Comparison of ENCODE assay signal across 36 cellular contexts in the genomic region with DNA sequence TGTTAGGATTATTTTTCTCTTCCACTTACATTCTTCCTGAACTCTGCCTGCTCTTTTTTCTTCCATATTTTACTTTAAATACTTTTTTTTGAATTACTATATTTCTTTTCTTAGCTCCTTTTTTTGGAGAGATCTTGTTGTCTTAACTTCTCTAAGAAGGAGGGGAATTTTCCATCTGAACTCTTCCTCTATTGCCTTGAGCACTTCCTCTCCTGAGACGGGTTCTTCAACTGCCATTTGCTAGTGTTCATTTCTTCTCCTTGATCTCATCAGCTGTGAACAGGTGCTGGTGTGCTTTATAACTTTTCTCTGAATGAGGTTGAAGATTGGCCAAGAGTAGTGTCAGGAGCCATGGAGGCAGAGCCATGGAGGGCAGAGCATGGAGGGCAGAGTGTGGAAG. TPM values are rescaled to one million over a fixed set of nuclear protein-coding genes. Genes with fewer than 3 reads are reported as not detected.
"Had no signal": no experiment of that assay in that cellular context is flagged by ENCODE, and none has a peak within 500 bp of the region (broad histone marks: within the 10 kb centered on the region; RNA-seq: fewer than 3 reads in every experiment).

No MANE protein-coding gene starts in this region.

- DNase-seq: activated CD4-positive, alpha-beta memory T cell treated with anti-CD3 and anti-CD28 coated beads, Interleukin-2, amount 10 ng/mL, durations not matched to agents 7 days and 5 days; activated CD4-positive, alpha-beta T cell treated with anti-CD3 and anti-CD28 coated beads for 1 hour; activated CD4-positive, alpha-beta T cell treated with anti-CD3 and anti-CD28 coated beads for 48 hours; activated CD4-positive, CD25-positive, alpha-beta regulatory T cell; activated CD8-positive, alpha-beta memory T cell treated with anti-CD3 and anti-CD28 coated beads for 24 hours; activated CD8-positive, alpha-beta memory T cell treated with anti-CD3 and anti-CD28 coated beads, Interleukin-2, amount 10 ng/mL, durations not matched to agents 7 days and 5 days; activated CD8-positive, alpha-beta memory T cell treated with anti-CD3 and anti-CD28 coated beads, Interleukin-2, amount 50 U/mL, for 48 hours; activated effector memory CD4-positive, alpha-beta T cell treated with Interleukin-2 at 50 U/mL for 16 hours; activated naive CD4-positive, alpha-beta T cell treated with anti-CD3 and anti-CD28 coated beads, Interleukin-2, amount 10 ng/mL, durations not matched to agents 7 days and 5 days; activated naive CD8-positive, alpha-beta T cell treated with anti-CD3 and anti-CD28 coated beads, Interleukin-2, amount 10 ng/mL, durations not matched to agents 7 days and 5 days; activated T-cell treated with anti-CD3 and anti-CD28 coated beads, Interleukin-2, amount 50 U/mL, for 48 hours; amygdala; Karpas-422; KBM-7; NCI-H1105; NCI-H1417 treated with DMSO at 0.1 percent for 48 hours; NCI-H187 treated with DMSO at 0.1 percent for 48 hours; NCI-H2081; NCI-H2171 treated with DMSO at 0.1 percent for 48 hours; NCI-H2227 treated with DMSO at 0.1 percent for 48 hours; NK-92 treated with Interleukin-12 subunit alpha and Interleukin-12 subunit beta, amount 100 ng/mL, for 24 hours; OCI-M1; SHP77; SJCRH30; T1000; WERI-Rb-1 had no signal

- H3K4me3 ChIP-seq: ascending aorta, cardiac muscle cell, SJCRH30, SK-N-MC had no signal

- H3K4me3 Mint-ChIP-seq: activated CD4-positive, alpha-beta memory T cell treated with anti-CD3 and anti-CD28 coated beads, Interleukin-2, amount 10 ng/mL, durations not matched to agents 7 days and 5 days; activated CD8-positive, alpha-beta memory T cell treated with anti-CD3 and anti-CD28 coated beads, Interleukin-2, amount 10 ng/mL, durations not matched to agents 7 days and 5 days; activated naive CD4-positive, alpha-beta T cell treated with anti-CD3 and anti-CD28 coated beads, Interleukin-2, amount 10 ng/mL, durations not matched to agents 7 days and 5 days; activated naive CD8-positive, alpha-beta T cell treated with anti-CD3 and anti-CD28 coated beads, Interleukin-2, amount 10 ng/mL, durations not matched to agents 7 days and 5 days; central memory CD8-positive, alpha-beta T cell had no signal

- H3K27me3 ChIP-seq: ascending aorta had no signal

- H3K9me3 ChIP-seq: ascending aorta, SJCRH30 had no signal

- H3K9me3 Mint-ChIP-seq: activated CD4-positive, alpha-beta memory T cell treated with anti-CD3 and anti-CD28 coated beads, Interleukin-2, amount 10 ng/mL, durations not matched to agents 7 days and 5 days; activated naive CD4-positive, alpha-beta T cell treated with anti-CD3 and anti-CD28 coated beads, Interleukin-2, amount 10 ng/mL, durations not matched to agents 7 days and 5 days; activated naive CD8-positive, alpha-beta T cell treated with anti-CD3 and anti-CD28 coated beads, Interleukin-2, amount 10 ng/mL, durations not matched to agents 7 days and 5 days; central memory CD8-positive, alpha-beta T cell had no signal

- H3K27ac ChIP-seq: ascending aorta, cardiac muscle cell, SJCRH30, SK-N-MC, WERI-Rb-1 had no signal

- H3K36me3 Mint-ChIP-seq: activated CD8-positive, alpha-beta memory T cell treated with anti-CD3 and anti-CD28 coated beads, Interleukin-2, amount 10 ng/mL, durations not matched to agents 7 days and 5 days; activated naive CD4-positive, alpha-beta T cell treated with anti-CD3 and anti-CD28 coated beads, Interleukin-2, amount 10 ng/mL, durations not matched to agents 7 days and 5 days; activated naive CD8-positive, alpha-beta T cell treated with anti-CD3 and anti-CD28 coated beads, Interleukin-2, amount 10 ng/mL, durations not matched to agents 7 days and 5 days had no signal

- H3K36me3 ChIP-seq: ascending aorta, cardiac muscle cell, SJCRH30, WERI-Rb-1 had no signal

- H3K4me1 ChIP-seq: ascending aorta, SJCRH30 had no signal

- H3K27ac Mint-ChIP-seq: activated CD4-positive, alpha-beta memory T cell treated with anti-CD3 and anti-CD28 coated beads, Interleukin-2, amount 10 ng/mL, durations not matched to agents 7 days and 5 days; activated CD8-positive, alpha-beta memory T cell treated with anti-CD3 and anti-CD28 coated beads, Interleukin-2, amount 10 ng/mL, durations not matched to agents 7 days and 5 days; activated naive CD4-positive, alpha-beta T cell treated with anti-CD3 and anti-CD28 coated beads, Interleukin-2, amount 10 ng/mL, durations not matched to agents 7 days and 5 days; activated naive CD8-positive, alpha-beta T cell treated with anti-CD3 and anti-CD28 coated beads, Interleukin-2, amount 10 ng/mL, durations not matched to agents 7 days and 5 days had no signal

- H3K4me1 Mint-ChIP-seq: central memory CD8-positive, alpha-beta T cell had no signal

RNA-seq across cellular contexts. Expression of a gene that starts 15.1 kb away (rescaled TPM):
- total RNA-seq: activated CD4-positive, alpha-beta memory T cell treated with anti-CD3 and anti-CD28 coated beads, Interleukin-2, amount 10 ng/mL, durations not matched to agents 7 days and 5 days; activated CD8-positive, alpha-beta memory T cell treated with anti-CD3 and anti-CD28 coated beads, Interleukin-2, amount 10 ng/mL, durations not matched to agents 7 days and 5 days; activated naive CD8-positive, alpha-beta T cell treated with anti-CD3 and anti-CD28 coated beads, Interleukin-2, amount 10 ng/mL, durations not matched to agents 7 days and 5 days; ascending aorta; cardiac muscle cell; chondrocyte; MCF 10A; RPMI7951; SJCRH30; T-helper 1 cell treated with Interleukin-12 subunit alpha and Interleukin-12 subunit beta and Interleukin-4 antibody, amounts not matched to agents 30 ng/mL and 1 ng/mL, for 36 hours; T-helper 2 cell treated with Interferon-gamma antibody and Interleukin-4, amounts not matched to agents 100 ng/mL and 5 ng/mL, for 36 hours had no signal
- polyA plus RNA-seq: adipose tissue, cardiac muscle cell had no signal

RNA-seq across cellular contexts. Expression of a gene that starts 16.3 kb away (rescaled TPM):
- total RNA-seq: activated CD4-positive, alpha-beta memory T cell treated with anti-CD3 and anti-CD28 coated beads, Interleukin-2, amount 10 ng/mL, durations not matched to agents 7 days and 5 days; activated CD8-positive, alpha-beta memory T cell treated with anti-CD3 and anti-CD28 coated beads, Interleukin-2, amount 10 ng/mL, durations not matched to agents 7 days and 5 days; activated naive CD8-positive, alpha-beta T cell treated with anti-CD3 and anti-CD28 coated beads, Interleukin-2, amount 10 ng/mL, durations not matched to agents 7 days and 5 days; cardiac muscle cell; chondrocyte; MCF 10A; RPMI7951; T-helper 1 cell treated with Interleukin-12 subunit alpha and Interleukin-12 subunit beta and Interleukin-4 antibody, amounts not matched to agents 30 ng/mL and 1 ng/mL, for 36 hours; T-helper 2 cell treated with Interferon-gamma antibody and Interleukin-4, amounts not matched to agents 100 ng/mL and 5 ng/mL, for 36 hours had no signal
- polyA plus RNA-seq: cardiac muscle cell had no signal

RNA-seq across cellular contexts. Expression of a gene that starts 39.9 kb away (rescaled TPM):
- total RNA-seq: activated CD4-positive, alpha-beta memory T cell treated with anti-CD3 and anti-CD28 coated beads, Interleukin-2, amount 10 ng/mL, durations not matched to agents 7 days and 5 days; activated CD8-positive, alpha-beta memory T cell treated with anti-CD3 and anti-CD28 coated beads, Interleukin-2, amount 10 ng/mL, durations not matched to agents 7 days and 5 days; activated naive CD8-positive, alpha-beta T cell treated with anti-CD3 and anti-CD28 coated beads, Interleukin-2, amount 10 ng/mL, durations not matched to agents 7 days and 5 days; ascending aorta; cardiac muscle cell; chondrocyte; MCF 10A; RPMI7951; SJCRH30; T-helper 1 cell treated with Interleukin-12 subunit alpha and Interleukin-12 subunit beta and Interleukin-4 antibody, amounts not matched to agents 30 ng/mL and 1 ng/mL, for 36 hours; T-helper 2 cell treated with Interferon-gamma antibody and Interleukin-4, amounts not matched to agents 100 ng/mL and 5 ng/mL, for 36 hours had no signal
- polyA plus RNA-seq: cardiac muscle cell had no signal
